In genomic region chr12:52079576-52080402, GRCh38 we compare ENCODE assay signal across 16 cellular contexts. TPM values are rescaled to one million over a fixed set of nuclear protein-coding genes. Genes with fewer than 3 reads are reported as not detected.
A peak's percentile ranks its signal among the peaks of the same experiment; 100 is the strongest.
DNase-seq lines count a peak whose midpoint lies in the region; ATAC-seq and TF ChIP-seq lines count a peak whose summit lies in the region.
"Had no signal": no experiment of that assay in that cellular context is flagged by ENCODE, and none has a peak within 500 bp of the region (broad histone marks: within the 10 kb centered on the region; RNA-seq: fewer than 3 reads in every experiment).

TSS of gene SMIM41 (plus strand) at chr12:52079704. CDS start at chr12:52079780, 76 bp downstream.

- CTCF ChIA-PET in IMR-90 (lab: Yijun Ruan, JAX) = interaction anchor here (0.6 to 4.2 kb wide), 2 partner anchors 54 to 185 kb away, joined by 3 to 55 read pairs; no protein-coding TSS in a partner anchor

- in situ Hi-C loops in IMR-90 (cut with MboI; ENCODE audit: low sequenced_read_pairs) = loop anchor here (5.0 kb wide), 1 partner anchor 52 kb away; no protein-coding TSS in a partner anchor

- no TSS peak for BruUV-seq in IMR-90 (replicated peaks; lab: Mats Ljungman, UMichigan)

- H3K14ac ChIP-seq in IMR-90 (replicated peaks; ENCODE audit: low read depth, low read length) = 0 out of 2 replicates have a peak within 1 kb of the TSS, but pooled peaks have one; percentile 3

- no peak within 1 kb of the TSS for H2BK15ac ChIP-seq in IMR-90 (ENCODE audit: low read depth, low read length)

- H4K20me1 ChIP-seq in IMR-90 (ENCODE audit: insufficient read depth, low read length) = peaks cover 59% of the 10 kb centered on the region

- H3K27me3 Mint-ChIP-seq in stimulated activated naive B cell treated with anti-CD40 and anti-IgM and Interleukin-4, amounts not matched to agents 10 μg/mL and 1 μg/mL and 100 μg/mL, for 72 hours = no peaks in the 10 kb centered on the region
- H3K27me3 Mint-ChIP-seq: activated naive CD8-positive, alpha-beta T cell treated with anti-CD3 and anti-CD28 coated beads, Interleukin-2, amount 10 ng/mL, durations not matched to agents 7 days and 5 days had no signal

- H3K9me3 Mint-ChIP-seq in stimulated activated naive B cell treated with anti-CD40 and anti-IgM and Interleukin-4, amounts not matched to agents 10 μg/mL and 1 μg/mL and 100 μg/mL, for 72 hours = no peaks in the 10 kb centered on the region
- H3K9me3 Mint-ChIP-seq: activated naive CD8-positive, alpha-beta T cell treated with anti-CD3 and anti-CD28 coated beads, Interleukin-2, amount 10 ng/mL, durations not matched to agents 7 days and 5 days had no signal

- peak within 1 kb of the TSS; percentile 36; the same call in 1 of the 2 replicates for H4K5ac ChIP-seq in IMR-90 (ENCODE audit: low read depth, low read length)

- peaks cover 22 to 63% of the 10 kb centered on the region in 2 experiments for H3K79me1 ChIP-seq in IMR-90 (ENCODE audit: low read depth in 1 of 2, low read length in 2 of 2)

- H4K91ac ChIP-seq in IMR-90 (ENCODE audit: insufficient read depth, low read depth, low read length) = peak within 1 kb of the TSS; percentile 58; the same call in 1 of the 2 replicates

- H3K36me3 ChIP-seq in IMR-90 (ENCODE audit: control insufficient read depth, insufficient read depth, low read length) (peaks cover 38% of the 10 kb centered on the region), lower lobe of right lung (peaks cover 45% of the 10 kb centered on the region)

- no peak within 1 kb of the TSS for H2AFZ ChIP-seq in IMR-90 (replicated peaks; ENCODE audit: low read length, poor library complexity)
- H2AFZ ChIP-seq: parathyroid adenoma had no signal

- H3K56ac ChIP-seq in IMR-90 (ENCODE audit: extremely low read depth, insufficient read depth, low read length) = no peak within 1 kb of the TSS

- H3K27ac Mint-ChIP-seq in stimulated activated naive B cell treated with anti-CD40 and anti-IgM and Interleukin-4, amounts not matched to agents 10 μg/mL and 1 μg/mL and 100 μg/mL, for 72 hours = peak within 1 kb of the TSS; percentile 80
- H3K27ac Mint-ChIP-seq: activated naive CD8-positive, alpha-beta T cell treated with anti-CD3 and anti-CD28 coated beads, Interleukin-2, amount 10 ng/mL, durations not matched to agents 7 days and 5 days had no signal

- H3K9me3 ChIP-seq in IMR-90 (ENCODE audit: control insufficient read depth, insufficient read depth, low read length) (no peaks in the 10 kb centered on the region), lower lobe of right lung (no peaks in the 10 kb centered on the region)

- peak within 1 kb of the TSS; percentile 66 for H3K4ac ChIP-seq in IMR-90 (ENCODE audit: low read depth, low read length)

- ATAC-seq in IMR-90 (ENCODE audit: low read depth) = no peak
- ATAC-seq in lower lobe of right lung = peak in 1 of 2 donors; percentile 6
- no peak for ATAC-seq in stimulated activated naive B cell treated with anti-CD40 and anti-IgM and Interleukin-4, amounts not matched to agents 10 μg/mL and 1 μg/mL and 100 μg/mL, for 72 hours (replicated peaks)
- no peak for ATAC-seq in HG02571 (IDR thresholded peaks at IDR 0.05; ENCODE audit: unreplicated experiment)
- ATAC-seq: HCT116, SK-N-SH treated with all-trans-retinoic acid at 6 μM for 48 hours had no signal

- H4K8ac ChIP-seq in IMR-90 (ENCODE audit: low read depth in 2 of 2, low read length in 2 of 2) = no peak within 1 kb of the TSS

- no peak within 1 kb of the TSS for H2BK120ac ChIP-seq in IMR-90 (ENCODE audit: low read depth, low read length)

- H3K4me3 Mint-ChIP-seq in stimulated activated naive B cell treated with anti-CD40 and anti-IgM and Interleukin-4, amounts not matched to agents 10 μg/mL and 1 μg/mL and 100 μg/mL, for 72 hours = peak within 1 kb of the TSS in 1 of 2 donors; percentile 4
- H3K4me3 Mint-ChIP-seq: activated naive CD8-positive, alpha-beta T cell treated with anti-CD3 and anti-CD28 coated beads, Interleukin-2, amount 10 ng/mL, durations not matched to agents 7 days and 5 days had no signal

- dilution Hi-C loops in IMR-90 (cut with HindIII; ENCODE audit: low sequenced_read_pairs, unreplicated experiment) = no loop called here

- TF ChIP-seq RAD21 in IMR-90 (IDR thresholded peaks at IDR 0.05; ENCODE audit: low read length) = no peak

- H3K4me3 ChIP-seq in IMR-90 (ENCODE audit: insufficient read depth, low read depth, low read length) (no peak within 1 kb of the TSS), lower lobe of right lung (peak within 1 kb of the TSS; percentile 49)

- peak within 1 kb of the TSS; percentile 78 for H2AK5ac ChIP-seq in IMR-90 (ENCODE audit: low read depth, low read length)

- H3K4me2 ChIP-seq in IMR-90 (ENCODE audit: low read depth, low read length) = no peak within 1 kb of the TSS

- H2BK20ac ChIP-seq in IMR-90 (ENCODE audit: low read depth, low read length) = no peak within 1 kb of the TSS

- H2AK9ac ChIP-seq in IMR-90 (replicated peaks; ENCODE audit: low read depth, low read length, poor library complexity) = peak within 1 kb of the TSS; percentile 68

- intact Hi-C loops in IMR-90 (cut with micrococcal nuclease) (no loop called here), lower lobe of right lung (cut with DNase I) (loop anchor here (5.0 kb wide), 1 partner anchor 52 kb away; no protein-coding TSS in a partner anchor)

- TF ChIP-seq POLR2A in IMR-90 (IDR thresholded peaks at IDR 0.05; ENCODE audit: low read depth, low read length) = peak; percentile 10; the same call in 1 of the 2 replicates

- H3K27ac ChIP-seq in IMR-90 (ENCODE audit: insufficient read depth, low read length) (peak within 1 kb of the TSS; percentile 66; the same call in 1 of the 2 replicates), lower lobe of right lung (peak within 1 kb of the TSS; percentile 81)
- H3K27ac ChIP-seq: parathyroid adenoma had no signal

- no peak for TF ChIP-seq CTCF in IMR-90 (conservative IDR thresholded peaks at IDR 0.05; ENCODE audit: low read depth, low read length)
- TF ChIP-seq CTCF in lower lobe of right lung (IDR thresholded peaks at IDR 0.05) = no peak

- H3K4me1 ChIP-seq in IMR-90 (ENCODE audit: control insufficient read depth, insufficient read depth, low read length) (peaks cover 36% of the 10 kb centered on the region), lower lobe of right lung (peaks cover 37% of the 10 kb centered on the region)

- WGBS in IMR-90 (ENCODE audit: extremely low coverage in 2 of 2, insufficient read length in 1 of 2), 2 experiments = 51% methylated on average over 34 of the region's 87 CpGs; no CpG with 5 or more reads in 1 of the 2 experiments

- no peak within 1 kb of the TSS; the same call in 1 of the 2 replicates for H3K18ac ChIP-seq in IMR-90 (ENCODE audit: low read depth, low read length)

- DNase-seq in IMR-90 = no peak
- peak; percentile 1 for DNase-seq in epidermal melanocyte (ENCODE audit: insufficient read length, low spot score)
- peak; percentile 43 for DNase-seq in lower lobe of right lung
- no peak for DNase-seq in stimulated activated naive B cell treated with anti-CD40 and anti-IgM and Interleukin-4, amounts not matched to agents 10 μg/mL and 1 μg/mL and 100 μg/mL, for 72 hours
- no peak for DNase-seq in NCI-H69 (lab: John Stamatoyannopoulos, UW)
- DNase-seq in NCI-H2029 treated with DMSO at 0.1 percent for 48 hours (lab: John Stamatoyannopoulos, UW) = no peak
- no peak for DNase-seq in C1 segment of cervical spinal cord (lab: John Stamatoyannopoulos, UW)
- DNase-seq: activated naive CD8-positive, alpha-beta T cell treated with anti-CD3 and anti-CD28 coated beads, Interleukin-2, amount 10 ng/mL, durations not matched to agents 7 days and 5 days; hippocampal formation; mammary epithelial cell; stimulated activated CD4-positive, alpha-beta T cell treated with anti-CD3 and anti-CD28 coated beads, Interleukin-1b, Interleukin-23, amount 100 ng/mL, for 48 hours had no signal

- peak within 1 kb of the TSS; percentile 68 for H3K23ac ChIP-seq in IMR-90 (ENCODE audit: low read depth, low read length)

- peaks cover 16% of the 10 kb centered on the region for H3K9me1 ChIP-seq in IMR-90 (ENCODE audit: insufficient read depth, low read length)

- POLR2A ChIA-PET in IMR-90 (lab: Charles Lee; ENCODE audit: unreplicated experiment) = no interaction called here

- H3K36me3 Mint-ChIP-seq in stimulated activated naive B cell treated with anti-CD40 and anti-IgM and Interleukin-4, amounts not matched to agents 10 μg/mL and 1 μg/mL and 100 μg/mL, for 72 hours = peaks cover 27 to 35% of the 10 kb centered on the region in 2 donors

- no peak within 1 kb of the TSS for H2BK5ac ChIP-seq in IMR-90 (ENCODE audit: low read depth, low read length, poor library complexity, severe bottlenecking)

- peak within 1 kb of the TSS; percentile 13; the same call in 1 of the 2 replicates for H3K9ac ChIP-seq in IMR-90 (ENCODE audit: low read depth, low read length)
- H3K9ac ChIP-seq: parathyroid adenoma had no signal

- H3K27me3 ChIP-seq in IMR-90 (ENCODE audit: control insufficient read depth, insufficient read depth, low read length) (no peaks in the 10 kb centered on the region), lower lobe of right lung (ENCODE audit: low read depth) (no peaks in the 10 kb centered on the region)

- H3K4me1 Mint-ChIP-seq in stimulated activated naive B cell treated with anti-CD40 and anti-IgM and Interleukin-4, amounts not matched to agents 10 μg/mL and 1 μg/mL and 100 μg/mL, for 72 hours = peaks cover 38 to 53% of the 10 kb centered on the region in 2 donors

TF ChIP-seq in IMR-90, 13 proteins besides CTCF, POLR2A, EP300 and RAD21 (continues in another document):
- TF ChIP-seq CEBPB (IDR thresholded peaks at IDR 0.05; ENCODE audit: low read depth, low read length) (no peak), USF2 (IDR thresholded peaks at IDR 0.05; ENCODE audit: low read depth, low read length) (no peak), MAFK (IDR thresholded peaks at IDR 0.05; ENCODE audit: low read depth, low read length) (no peak), SMC3 (IDR thresholded peaks at IDR 0.05; ENCODE audit: low read depth, low read length) (no peak), RFX5 (IDR thresholded peaks at IDR 0.05; ENCODE audit: low read depth, low read length) (no peak), CHD1 (IDR thresholded peaks at IDR 0.05; ENCODE audit: low read depth, low read length) (no peak), BHLHE40 (IDR thresholded peaks at IDR 0.05; ENCODE audit: low read depth, low read length) (no peak)

RNA-seq across cellular contexts. Expression of gene SMIM41, which starts in this region (rescaled TPM):
- total RNA-seq in IMR-90 (2012; rRNA removed) (not detected in 2 replicates), lower lobe of right lung (4.3 TPM)
- polyA plus RNA-seq in IMR-90 (2012; rRNA removed) = not detected in 2 replicates
- polyA plus RNA-seq in IMR-90 (2012; cell fraction: cytosol; rRNA removed) = 0.04 and 0.17 TPM in 2 replicates
- polyA plus RNA-seq in IMR-90 (2012; cell fraction: nucleus; rRNA removed; ENCODE audit: low replicate concordance) = 0.14 and 0.45 TPM in 2 replicates
- total RNA-seq: activated naive CD8-positive, alpha-beta T cell treated with anti-CD3 and anti-CD28 coated beads, Interleukin-2, amount 10 ng/mL, durations not matched to agents 7 days and 5 days had no signal
- polyA plus RNA-seq: BJ, mammary epithelial cell had no signal

Comparison
In these comparisons a context has a peak if more than half of its experiments do, and no peak if none do; other contexts are left out.
1. DNase-seq: peak in epidermal melanocyte (single experiment) and lower lobe of right lung (single experiment); none in IMR-90 (single experiment), stimulated activated naive B cell treated with anti-CD40 and anti-IgM and Interleukin-4, amounts not matched to agents 10 μg/mL and 1 μg/mL and 100 μg/mL, for 72 hours (single experiment), NCI-H69 (single experiment), NCI-H2029 treated with DMSO at 0.1 percent for 48 hours (single experiment) and C1 segment of cervical spinal cord (0 of 14).